In the genomic region with DNA sequence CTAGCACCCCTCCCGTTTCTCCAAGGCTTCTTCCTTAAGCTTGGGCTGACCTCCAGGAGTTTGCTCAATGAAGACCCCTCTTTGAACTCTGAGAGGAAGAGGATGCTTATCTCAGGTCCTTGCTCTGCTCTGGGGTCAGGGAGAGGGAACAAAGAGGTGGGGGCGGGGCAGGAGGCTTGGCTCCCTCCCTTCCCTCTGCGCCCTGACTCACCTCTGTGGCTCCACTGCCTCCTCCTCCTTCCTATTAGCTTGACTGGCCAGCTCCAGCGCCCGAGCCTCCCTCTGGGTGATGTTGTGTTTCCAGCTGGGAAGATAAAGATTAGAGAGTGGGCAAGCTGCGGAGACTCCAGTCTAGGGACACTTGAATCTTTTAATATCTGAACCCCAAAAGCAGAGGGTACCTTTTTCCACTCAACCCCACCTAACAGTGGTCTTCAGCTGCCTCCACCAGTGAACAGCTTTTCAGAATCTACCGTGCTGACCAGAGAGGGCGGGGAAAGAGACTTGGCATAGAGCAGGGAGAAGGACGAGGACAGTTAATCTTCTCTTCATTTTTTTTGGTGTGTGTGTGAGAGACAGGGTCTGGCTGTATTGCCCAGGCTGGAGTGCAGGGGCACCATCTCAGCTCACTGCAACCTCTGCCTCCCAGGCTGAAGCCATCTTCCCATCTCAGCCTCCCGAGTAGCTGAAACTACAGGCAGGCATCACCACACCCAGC, we compare ENCODE assay signal across 14 cellular contexts. TPM values are rescaled to one million over a fixed set of nuclear protein-coding genes. Genes with fewer than 3 reads are reported as not detected.
DNase-seq lines count a peak whose midpoint lies in the region; ATAC-seq and TF ChIP-seq lines count a peak whose summit lies in the region.
"Had no signal": no experiment of that assay in that cellular context is flagged by ENCODE, and none has a peak within 500 bp of the region (broad histone marks: within the 10 kb centered on the region; RNA-seq: fewer than 3 reads in every experiment).

No MANE protein-coding gene starts in this region.

- ATAC-seq in left lung = peak; percentile 50
- no peak for ATAC-seq in stimulated activated naive CD8-positive, alpha-beta T cell treated with anti-CD3 and anti-CD28 coated beads, Interleukin-15, Interleukin-2, amounts not matched to agents 100 U/mL and 50 U/mL, for 24 hours
- ATAC-seq in HG02938 (IDR thresholded peaks at IDR 0.05; ENCODE audit: unreplicated experiment) = no peak
- ATAC-seq: gastroesophageal sphincter had no signal

- in situ Hi-C loops in mammary epithelial cell (cut with MboI; ENCODE audit: low sequenced_read_pairs in 2 of 2) = no loop called here

- intact Hi-C loops in Calu3 (cut with micrococcal nuclease; ENCODE audit: unreplicated experiment) = no loop called here
- intact Hi-C loops in mammary epithelial cell (cut with micrococcal nuclease) = no loop called here
- intact Hi-C loops in left lung (cut with DNase I) = no loop called here

- H3K27me3 ChIP-seq in Loucy (ENCODE audit: insufficient read depth, low read length, poor library complexity, severe bottlenecking) (no peaks in the 10 kb centered on the region), mammary epithelial cell (ENCODE audit: insufficient read depth, low read length) (no peaks in the 10 kb centered on the region), left lung (peaks cover 10 to 91% of the 10 kb centered on the region in 2 donors)

- H3K27ac Mint-ChIP-seq in Calu3 (ENCODE audit: unreplicated experiment) = no peak overlapping the region

- no peaks in the 10 kb centered on the region for H3K9me2 ChIP-seq in Loucy (replicated peaks; ENCODE audit: low read depth, low read length)

- H3K4me3 ChIP-seq in Loucy (ENCODE audit: low read length, poor library complexity, severe bottlenecking) = no peak overlapping the region
- H3K4me3 ChIP-seq in mammary epithelial cell (replicated peaks in 1 of 3; ENCODE audit: insufficient read depth in 1 of 3, low read depth in 2 of 3, low read length in 3 of 3) = no peak overlapping the region
- H3K4me3 ChIP-seq in left lung = no peak overlapping the region
- H3K4me3 ChIP-seq: gastroesophageal sphincter, suprapubic skin had no signal

- no peaks in the 10 kb centered on the region for H3K79me2 ChIP-seq in Loucy (ENCODE audit: insufficient read depth, low read length)
- H3K79me2 ChIP-seq in mammary epithelial cell (ENCODE audit: insufficient read depth, low read length) = no peaks in the 10 kb centered on the region

- DNase-seq in Calu3 (peak; percentile 71), mammary epithelial cell (peak; percentile 57), left lung (no peak), NCI-H345 (lab: John Stamatoyannopoulos, UW) (no peak), amygdala (lab: John Stamatoyannopoulos, UW) (no peak)
- no peak for DNase-seq in stimulated activated naive CD8-positive, alpha-beta T cell treated with anti-CD3 and anti-CD28 coated beads, Interleukin-15, Interleukin-2, amounts not matched to agents 100 U/mL and 50 U/mL, for 24 hours
- DNase-seq: activated CD4-positive, alpha-beta T cell treated with anti-CD3 and anti-CD28 coated beads, Interleukin-2, amount 50 U/mL, for 4 hours; NCI-H1436; SHP77 treated with DMSO at 0.1 percent for 48 hours had no signal

- H3K36me3 Mint-ChIP-seq in Calu3 (ENCODE audit: insufficient read depth, unreplicated experiment) = peaks cover 5% of the 10 kb centered on the region

- 43% methylated on average over 7 of the region's 10 CpGs for WGBS in mammary epithelial cell (ENCODE audit: low coverage, missing lambda C conversion rate)

- H2AFZ ChIP-seq in Loucy (ENCODE audit: low read length) = 0 out of 2 replicates have a peak overlapping the region, but pooled peaks have one; percentile 33
- peak overlapping the region; percentile 67 for H2AFZ ChIP-seq in mammary epithelial cell (ENCODE audit: low read depth, low read length)

- H3K9me3 ChIP-seq in Loucy (ENCODE audit: insufficient read depth, low read depth, low read length) (no peaks in the 10 kb centered on the region), mammary epithelial cell (replicated peaks; ENCODE audit: insufficient read depth, low read length) (no peaks in the 10 kb centered on the region), left lung (no peaks in the 10 kb centered on the region)
- H3K9me3 ChIP-seq: gastroesophageal sphincter, suprapubic skin had no signal

- H3K9ac ChIP-seq in Loucy (ENCODE audit: low read depth, low read length, poor library complexity, severe bottlenecking) (no peak overlapping the region), mammary epithelial cell (ENCODE audit: insufficient read depth, low read length) (no peak overlapping the region)

- peaks cover 48% of the 10 kb centered on the region for H3K27me3 Mint-ChIP-seq in Calu3 (ENCODE audit: unreplicated experiment)

- TF ChIP-seq CTCF in Calu3 (IDR thresholded peaks at IDR 0.05; ENCODE audit: unreplicated experiment) = no peak
- TF ChIP-seq CTCF in Loucy (conservative IDR thresholded peaks at IDR 0.05; ENCODE audit: low read length) = no peak
- no peak for TF ChIP-seq CTCF in mammary epithelial cell (conservative IDR thresholded peaks at IDR 0.05 in 1 of 2, IDR thresholded peaks at IDR 0.05 in 1 of 2; ENCODE audit: extremely low read depth in 1 of 2, insufficient read depth in 1 of 2, low read depth in 1 of 2, low read length in 2 of 2)
- no peak for TF ChIP-seq CTCF in left lung (IDR thresholded peaks at IDR 0.05)

- dilution Hi-C loops in mammary epithelial cell (cut with HindIII; ENCODE audit: low sequenced_read_pairs) = loop anchor here (5.0 kb wide), 1 partner anchor 56 kb away; no protein-coding TSS in a partner anchor

- H4K20me1 ChIP-seq in Loucy (ENCODE audit: insufficient read depth, low read length, poor library complexity, severe bottlenecking) = no peaks in the 10 kb centered on the region
- H4K20me1 ChIP-seq in mammary epithelial cell (ENCODE audit: insufficient read depth, low read length) = no peaks in the 10 kb centered on the region

- H3K4me1 Mint-ChIP-seq in Calu3 (ENCODE audit: low read depth, unreplicated experiment) = peaks cover 20% of the 10 kb centered on the region

- H3K27ac ChIP-seq in mammary epithelial cell (ENCODE audit: insufficient read depth, low read depth, low read length) = no peak overlapping the region
- no peak overlapping the region for H3K27ac ChIP-seq in left lung
- H3K27ac ChIP-seq: gastroesophageal sphincter, suprapubic skin had no signal

- H3K4me2 ChIP-seq in Loucy (ENCODE audit: low read depth, low read length, poor library complexity, severe bottlenecking) (no peak overlapping the region), mammary epithelial cell (ENCODE audit: insufficient read depth, low read depth, low read length) (peak overlapping the region; percentile 21)

- CTCF ChIA-PET in Calu3 (lab: Charles Lee) (interaction anchor here (0.6 to 3.9 kb wide), 11 partner anchors 9 to 1060 kb away, joined by 3 to 20 read pairs (median 3); partner anchors contain the start of gene HOXB13), mammary epithelial cell (lab: Charles Lee; ENCODE audit: low non-redundant PET) (no interaction called here)

- no peaks in the 10 kb centered on the region for H3F3A ChIP-seq in Loucy (ENCODE audit: low read depth)

- peak overlapping the region; percentile 10 for H3K4me3 Mint-ChIP-seq in Calu3 (ENCODE audit: low read depth, unreplicated experiment)

- BruUV-seq in Calu3 (replicated peaks; lab: Mats Ljungman, UMichigan) (no TSS peak), mammary epithelial cell (replicated peaks; lab: Mats Ljungman, UMichigan) (no TSS peak)

- H3K4me1 ChIP-seq in Loucy (ENCODE audit: insufficient read depth, low read length, poor library complexity, severe bottlenecking) (no peaks in the 10 kb centered on the region), mammary epithelial cell (ENCODE audit: insufficient read depth, low read length) (peaks cover 13% of the 10 kb centered on the region), left lung (no peaks in the 10 kb centered on the region)
- H3K4me1 ChIP-seq: gastroesophageal sphincter, suprapubic skin had no signal

- no peaks in the 10 kb centered on the region for H3K9me3 Mint-ChIP-seq in Calu3 (ENCODE audit: low read depth, unreplicated experiment)
- H3K9me3 Mint-ChIP-seq: nephron had no signal

- H3K36me3 ChIP-seq in Loucy (ENCODE audit: insufficient read depth, low read length) = no peaks in the 10 kb centered on the region
- no peaks in the 10 kb centered on the region for H3K36me3 ChIP-seq in mammary epithelial cell (ENCODE audit: insufficient read depth, low read length)
- H3K36me3 ChIP-seq in left lung = no peaks in the 10 kb centered on the region
- H3K36me3 ChIP-seq: gastroesophageal sphincter, suprapubic skin had no signal

RNA-seq across cellular contexts. Expression of gene GIP, which starts 6.7 kb away (rescaled TPM):
- not detected in 2 replicates for total RNA-seq in Calu3 (2022)
- not detected for total RNA-seq in mammary epithelial cell
- polyA plus RNA-seq in mammary epithelial cell = not detected
- polyA minus RNA-seq in mammary epithelial cell = not detected
- total RNA-seq in left lung = not detected
- total RNA-seq: gastroesophageal sphincter, suprapubic skin had no signal

RNA-seq across cellular contexts. Expression of gene SNF8, which starts 17.0 kb away (rescaled TPM):
- 198 and 213 TPM in 2 replicates for total RNA-seq in Calu3 (2022)
- total RNA-seq in mammary epithelial cell = 10 to 100 TPM; 50.5 to 89.6 TPM
- 112 TPM for polyA plus RNA-seq in mammary epithelial cell
- polyA minus RNA-seq in mammary epithelial cell = 157 TPM
- total RNA-seq in left lung = 100 to 1,000 TPM in 1 of 2 donors, 10 to 100 TPM in 1; 95.8 to 109 TPM

RNA-seq across cellular contexts. Expression of gene IGF2BP1, which starts 35.5 kb away (rescaled TPM):
- total RNA-seq in Calu3 (2022) (14.4 and 17.6 TPM in 2 replicates), mammary epithelial cell (under 1 TPM in 1 of 2 donors, not detected in 1; 0.17 TPM), left lung (under 1 TPM; 0.23 to 0.26 TPM)
- polyA plus RNA-seq in mammary epithelial cell = 0.03 TPM
- polyA minus RNA-seq in mammary epithelial cell = not detected
- total RNA-seq: suprapubic skin had no signal

RNA-seq across cellular contexts. Expression of gene UBE2Z, which starts 53.5 kb away (rescaled TPM):
- 179 and 182 TPM in 2 replicates for total RNA-seq in Calu3 (2022)
- total RNA-seq in mammary epithelial cell = 100 to 1,000 TPM; 104 to 132 TPM
- 115 TPM for polyA plus RNA-seq in mammary epithelial cell
- polyA minus RNA-seq in mammary epithelial cell = 220 TPM
- total RNA-seq in left lung = 10 to 100 TPM; 65.8 to 70.3 TPM

Comparison
In these comparisons a context has a peak if more than half of its experiments do, and no peak if none do; other contexts are left out.
1. DNase-seq: peak in Calu3 (single experiment) and mammary epithelial cell (single experiment); none in left lung (0 of 2), stimulated activated naive CD8-positive, alpha-beta T cell treated with anti-CD3 and anti-CD28 coated beads, Interleukin-15, Interleukin-2, amounts not matched to agents 100 U/mL and 50 U/mL, for 24 hours (single experiment), NCI-H345 (single experiment) and amygdala (0 of 56).
2. RNA of gene IGF2BP1, which starts 35.5 kb away (total RNA-seq): 14.4 to 17.6 TPM in Calu3; 0.23 to 0.26 TPM in left lung and 0.17 TPM in mammary epithelial cell; every median in the first group is over 10 times any median in the second.